27 cellular contexts compared by ENCODE assay signal in genomic region chr3:58559586-58559985, GRCh38. TPM values are rescaled to one million over a fixed set of nuclear protein-coding genes. Genes with fewer than 3 reads are reported as not detected.
A peak's percentile ranks its signal among the peaks of the same experiment; 100 is the strongest.
DNase-seq lines count a peak whose midpoint lies in the region; ATAC-seq, FAIRE-seq and TF ChIP-seq lines count a peak whose summit lies in the region.
"Had no signal": no experiment of that assay in that cellular context is flagged by ENCODE, and none has a peak within 500 bp of the region (broad histone marks: within the 10 kb centered on the region; RNA-seq: fewer than 3 reads in every experiment).

No MANE protein-coding gene starts in this region.

- H3K56ac ChIP-seq in IMR-90 (ENCODE audit: extremely low read depth, insufficient read depth, low read length), result no peak overlapping the region; the same call in 1 of the 2 replicates

- H2BK120ac ChIP-seq in IMR-90 (ENCODE audit: low read depth, low read length), result peak overlapping the region; percentile 90

- WGBS in IMR-90 (ENCODE audit: extremely low coverage in 2 of 2, insufficient read length in 1 of 2), 2 experiments, result no CpG with 5 or more reads among the region's 5 CpGs
- 85% methylated on average over 5 of the region's 5 CpGs for WGBS in smooth muscle cell (ENCODE audit: low lambda C conversion rate)

- H2AFZ ChIP-seq in IMR-90 (replicated peaks; ENCODE audit: low read length, poor library complexity) (peak overlapping the region; percentile 54), smooth muscle cell (ENCODE audit: low read depth) (no peak overlapping the region)
- H2AFZ ChIP-seq: GM23338, PC-9 had no signal

- no peaks in the 10 kb centered on the region for H3K9me3 ChIP-seq in IMR-90 (ENCODE audit: control insufficient read depth, insufficient read depth, low read length)
- no peaks in the 10 kb centered on the region for H3K9me3 ChIP-seq in kidney (ENCODE audit: control insufficient read depth in 1 of 2, low read length in 2 of 2)
- H3K9me3 ChIP-seq in smooth muscle cell (replicated peaks; ENCODE audit: low read depth), result no peaks in the 10 kb centered on the region
- H3K9me3 ChIP-seq: A549; BLaER1 treated with 17β-estradiol and CSF1 and Interleukin-3, amounts not matched to agents 10 nM and 100 nM; MG63; SJSA1 had no signal

- no peaks in the 10 kb centered on the region for H3K79me2 ChIP-seq in smooth muscle cell (ENCODE audit: low read depth)

- no peak overlapping the region for H4K5ac ChIP-seq in IMR-90 (ENCODE audit: low read depth, low read length)

- peak overlapping the region; percentile 7 for H2AK9ac ChIP-seq in IMR-90 (replicated peaks; ENCODE audit: low read depth, low read length, poor library complexity)

- H3K27ac ChIP-seq in IMR-90 (ENCODE audit: insufficient read depth, low read length) (no peak overlapping the region), kidney (ENCODE audit: low read depth in 2 of 2, low read length in 2 of 2) (no peak overlapping the region), smooth muscle cell (ENCODE audit: low read depth) (no peak overlapping the region)
- H3K27ac ChIP-seq: BLaER1 treated with 17β-estradiol and CSF1 and Interleukin-3, amounts not matched to agents 10 nM and 100 nM; PC-9; SJSA1 had no signal

- H4K20me1 ChIP-seq in IMR-90 (ENCODE audit: insufficient read depth, low read length), result no peaks in the 10 kb centered on the region
- H4K20me1 ChIP-seq in smooth muscle cell (ENCODE audit: low read depth), result no peaks in the 10 kb centered on the region
- H4K20me1 ChIP-seq: BLaER1 treated with 17β-estradiol and CSF1 and Interleukin-3, amounts not matched to agents 10 nM and 100 nM had no signal

- peak overlapping the region in 1 of 2 experiments; percentile 38; a peak in 2 of 4 replicates for H4K8ac ChIP-seq in IMR-90 (ENCODE audit: low read depth in 2 of 2, low read length in 2 of 2)

- POLR2A ChIA-PET in IMR-90 (lab: Charles Lee; ENCODE audit: unreplicated experiment), result no interaction called here

- peak overlapping the region; percentile 90; the same call in 2 of the 3 replicates for H2BK15ac ChIP-seq in IMR-90 (ENCODE audit: low read depth, low read length)

- no peak for TF ChIP-seq CTCF in IMR-90 (conservative IDR thresholded peaks at IDR 0.05; ENCODE audit: low read depth, low read length)
- no peak for TF ChIP-seq CTCF in kidney (IDR thresholded peaks at IDR 0.05; ENCODE audit: borderline replicate concordance, extremely low read depth, insufficient read depth)
- TF ChIP-seq CTCF in osteocyte (IDR thresholded peaks at IDR 0.05), result no peak
- TF ChIP-seq CTCF in progenitor cell of endocrine pancreas (IDR thresholded peaks at IDR 0.05; ENCODE audit: unreplicated experiment), result no peak
- no peak for TF ChIP-seq CTCF in smooth muscle cell (IDR thresholded peaks at IDR 0.05; ENCODE audit: borderline replicate concordance, insufficient read depth, poor library complexity, severe bottlenecking)

- no peak overlapping the region for H3K4me3 ChIP-seq in IMR-90 (ENCODE audit: insufficient read depth, low read depth, low read length)
- no peak overlapping the region for H3K4me3 ChIP-seq in kidney (ENCODE audit: low read length in 2 of 2)
- no peak overlapping the region for H3K4me3 ChIP-seq in smooth muscle cell
- H3K4me3 ChIP-seq: A549; BLaER1 treated with 17β-estradiol and CSF1 and Interleukin-3, amounts not matched to agents 10 nM and 100 nM; GM23338; MG63; PC-9; SJSA1 had no signal

- H3K4me1 Mint-ChIP-seq in osteocyte (ENCODE audit: unreplicated experiment) (peaks cover 22% of the 10 kb centered on the region), progenitor cell of endocrine pancreas (ENCODE audit: low read depth) (peaks cover 4% of the 10 kb centered on the region)

- H4K91ac ChIP-seq in IMR-90 (ENCODE audit: insufficient read depth, low read depth, low read length), result peak overlapping the region; percentile 89

- peaks cover 5% of the 10 kb centered on the region for H3K9me3 Mint-ChIP-seq in osteocyte (ENCODE audit: unreplicated experiment)
- peaks cover 4% of the 10 kb centered on the region for H3K9me3 Mint-ChIP-seq in progenitor cell of endocrine pancreas (ENCODE audit: low read depth)
- H3K9me3 Mint-ChIP-seq: CD4-positive, alpha-beta T cell had no signal

- peaks cover 17% of the 10 kb centered on the region for H3K9me1 ChIP-seq in IMR-90 (ENCODE audit: insufficient read depth, low read length)

- no peak for ATAC-seq in IMR-90 (ENCODE audit: low read depth)
- ATAC-seq: A549, GM23338, Right ventricle myocardium inferior had no signal

- H3F3A ChIP-seq in smooth muscle cell (ENCODE audit: low read depth), result no peaks in the 10 kb centered on the region

- H3K4me1 ChIP-seq in IMR-90 (ENCODE audit: control insufficient read depth, insufficient read depth, low read length) (peaks cover 2% of the 10 kb centered on the region; the same call in 1 of the 2 replicates), kidney (ENCODE audit: control insufficient read depth in 1 of 2, insufficient read depth in 1 of 2, low read depth in 1 of 2, low read length in 2 of 2) (peaks cover 0 to 5% of the 10 kb centered on the region in 2 donors), smooth muscle cell (ENCODE audit: low read depth) (no peaks in the 10 kb centered on the region)
- H3K4me1 ChIP-seq: BLaER1 treated with 17β-estradiol and CSF1 and Interleukin-3, amounts not matched to agents 10 nM and 100 nM had no signal

- peak overlapping the region; percentile 92 for H2BK20ac ChIP-seq in IMR-90 (ENCODE audit: low read depth, low read length)

- no peak overlapping the region for H3K4me3 Mint-ChIP-seq in osteocyte (ENCODE audit: unreplicated experiment)
- no peak overlapping the region for H3K4me3 Mint-ChIP-seq in progenitor cell of endocrine pancreas (ENCODE audit: low read depth)
- H3K4me3 Mint-ChIP-seq: CD4-positive, alpha-beta T cell; GM23338 had no signal

- peaks cover 2% of the 10 kb centered on the region; the same call in 1 of the 2 replicates for H3K27me3 ChIP-seq in IMR-90 (ENCODE audit: control insufficient read depth, insufficient read depth, low read length)
- no peaks in the 10 kb centered on the region for H3K27me3 ChIP-seq in smooth muscle cell (ENCODE audit: low read depth)
- H3K27me3 ChIP-seq: BLaER1 treated with 17β-estradiol and CSF1 and Interleukin-3, amounts not matched to agents 10 nM and 100 nM; MG63; SJSA1 had no signal

- H3K36me3 Mint-ChIP-seq in osteocyte (ENCODE audit: unreplicated experiment) (no peaks in the 10 kb centered on the region), progenitor cell of endocrine pancreas (ENCODE audit: insufficient read depth) (no peaks in the 10 kb centered on the region)

- H3K14ac ChIP-seq in IMR-90 (replicated peaks; ENCODE audit: low read depth, low read length), result 0 out of 2 replicates have a peak overlapping the region, but pooled peaks have one; percentile 43

- no peak for FAIRE-seq in kidney (lab: Jason Lieb, UNC)
- FAIRE-seq: A549, G401.6, HTR-8/SVneo had no signal

- intact Hi-C loops in IMR-90 (cut with micrococcal nuclease), result no loop called here
- intact Hi-C loops in kidney (cut with DNase I), result no loop called here

- peak overlapping the region; percentile 31; the same call in 1 of the 2 replicates for H3K23ac ChIP-seq in IMR-90 (ENCODE audit: low read depth, low read length)

- peak; percentile 16 for DNase-seq in D341Med (ENCODE audit: low spot score)
- DNase-seq in IMR-90, result no peak
- peak; percentile 28 for DNase-seq in kidney
- peak; percentile 70 for DNase-seq in osteocyte (ENCODE audit: extremely low spot score, unreplicated experiment)
- DNase-seq in G401 (ENCODE audit: low spot score), result no peak
- DNase-seq in progenitor cell of endocrine pancreas (ENCODE audit: low spot score, unreplicated experiment), result no peak
- no peak for DNase-seq in stimulated activated CD4-positive, alpha-beta T cell treated with anti-CD3 and anti-CD28 coated beads, Interleukin-12 subunit alpha, Interleukin-12 subunit beta, amount 100 ng/mL, for 4 hours
- DNase-seq in smooth muscle cell (lab: John Stamatoyannopoulos, UW; ENCODE audit: unreplicated experiment), result no peak
- DNase-seq: AML-193; CD4-positive, alpha-beta T cell; DMS53; HCEC 1CT; KBM-7; MG63; NCI-H2029; NCI-H446 treated with DMSO at 0.1 percent for 48 hours; NCI-H526; PC-9 had no signal

- no peaks in the 10 kb centered on the region for H3K27me3 Mint-ChIP-seq in osteocyte (ENCODE audit: unreplicated experiment)
- peaks cover 4% of the 10 kb centered on the region for H3K27me3 Mint-ChIP-seq in progenitor cell of endocrine pancreas

- no peak overlapping the region for H3K27ac Mint-ChIP-seq in osteocyte (ENCODE audit: unreplicated experiment)
- no peak overlapping the region for H3K27ac Mint-ChIP-seq in progenitor cell of endocrine pancreas
- H3K27ac Mint-ChIP-seq: CD4-positive, alpha-beta T cell; GM23338 had no signal

- peak overlapping the region; percentile 2 for H2BK5ac ChIP-seq in IMR-90 (ENCODE audit: low read depth, low read length, poor library complexity, severe bottlenecking)

- peak overlapping the region; percentile 79 for H2AK5ac ChIP-seq in IMR-90 (ENCODE audit: low read depth, low read length)

- CTCF ChIA-PET in IMR-90 (lab: Yijun Ruan, JAX), result interaction anchor here (1.2 to 1.4 kb wide), 3 partner anchors 9 to 493 kb away, joined by 3 to 6 read pairs (median 4); no protein-coding TSS in a partner anchor

- no peak for TF ChIP-seq RAD21 in IMR-90 (IDR thresholded peaks at IDR 0.05; ENCODE audit: low read length)

- peak overlapping the region; percentile 93 for H3K4ac ChIP-seq in IMR-90 (ENCODE audit: low read depth, low read length)

- dilution Hi-C loops in IMR-90 (cut with HindIII; ENCODE audit: low sequenced_read_pairs, unreplicated experiment), result no loop called here

- H3K9ac ChIP-seq in IMR-90 (ENCODE audit: low read depth, low read length), result no peak overlapping the region
- H3K9ac ChIP-seq in kidney (ENCODE audit: low read length in 2 of 2), result no peak overlapping the region
- H3K9ac ChIP-seq in smooth muscle cell (ENCODE audit: low read depth), result no peak overlapping the region
- H3K9ac ChIP-seq: BLaER1 treated with 17β-estradiol and CSF1 and Interleukin-3, amounts not matched to agents 10 nM and 100 nM had no signal

- BruUV-seq in IMR-90 (replicated peaks; lab: Mats Ljungman, UMichigan), result no TSS peak

- no peak overlapping the region; the same call in 1 of the 2 replicates for H3K18ac ChIP-seq in IMR-90 (ENCODE audit: low read depth, low read length)

- H3K79me1 ChIP-seq in IMR-90 (ENCODE audit: low read depth in 1 of 2, low read length in 2 of 2), result no peaks in the 10 kb centered on the region

- H3K4me2 ChIP-seq in IMR-90 (ENCODE audit: low read depth, low read length), result no peak overlapping the region
- H3K4me2 ChIP-seq in smooth muscle cell, result no peak overlapping the region
- H3K4me2 ChIP-seq: A549; BLaER1 treated with 17β-estradiol and CSF1 and Interleukin-3, amounts not matched to agents 10 nM and 100 nM; GM23338; PC-9 had no signal

- in situ Hi-C loops in IMR-90 (cut with MboI; ENCODE audit: low sequenced_read_pairs), result loop anchor here (25.0 kb wide), 1 partner anchor 428 kb away; no protein-coding TSS in a partner anchor
- in situ Hi-C loops in G401 (cut with HindIII; ENCODE audit: low sequenced_read_pairs), result no loop called here

- no peak for TF ChIP-seq POLR2A in IMR-90 (IDR thresholded peaks at IDR 0.05; ENCODE audit: low read depth, low read length)

- no peaks in the 10 kb centered on the region for H3K36me3 ChIP-seq in IMR-90 (ENCODE audit: control insufficient read depth, insufficient read depth, low read length)
- H3K36me3 ChIP-seq in kidney (ENCODE audit: control insufficient read depth in 1 of 2, insufficient read depth in 2 of 2, low read length in 2 of 2), result peaks cover 0 to 2% of the 10 kb centered on the region in 2 donors
- H3K36me3 ChIP-seq in smooth muscle cell (ENCODE audit: low read depth), result no peaks in the 10 kb centered on the region
- H3K36me3 ChIP-seq: BLaER1 treated with 17β-estradiol and CSF1 and Interleukin-3, amounts not matched to agents 10 nM and 100 nM; SJSA1 had no signal

RNA-seq across cellular contexts. Expression of gene FAM107A, which starts 17.6 kb away (rescaled TPM):
- total RNA-seq in IMR-90 (2012; rRNA removed) (not detected in 2 replicates), kidney (180 TPM), osteocyte (not detected in 2 replicates), progenitor cell of endocrine pancreas (0.09 TPM in 1 of 2 replicates, not detected in the other), smooth muscle cell (not detected in 2 replicates)
- polyA plus RNA-seq in IMR-90 (2012; rRNA removed) (not detected in 2 replicates), kidney (ENCODE audit: insufficient read depth, low read depth, low replicate concordance) (52.5 TPM), smooth muscle cell (not detected in 2 replicates)
- not detected in 2 replicates for polyA plus RNA-seq in IMR-90 (2012; cell fraction: cytosol; rRNA removed)
- 0.05 and 0.07 TPM in 2 replicates for polyA plus RNA-seq in IMR-90 (2012; cell fraction: nucleus; rRNA removed; ENCODE audit: low replicate concordance)
- not detected in 2 replicates for total RNA-seq in G401 (2014; rRNA removed; shearing (Covaris generic))
- total RNA-seq: CD4-positive, alpha-beta T cell; LHCN-M2; PC-9; RPMI7951; SJSA1 had no signal

RNA-seq across cellular contexts. Expression of gene ACOX2, which starts 22.6 kb away (rescaled TPM):
- 15.6 and 17.8 TPM in 2 replicates for total RNA-seq in IMR-90 (2012; rRNA removed)
- polyA plus RNA-seq in IMR-90 (2012; rRNA removed), result 26.8 and 32.9 TPM in 2 replicates
- polyA plus RNA-seq in IMR-90 (2012; cell fraction: cytosol; rRNA removed), result 17.9 and 19.5 TPM in 2 replicates
- polyA plus RNA-seq in IMR-90 (2012; cell fraction: nucleus; rRNA removed; ENCODE audit: low replicate concordance), result 137 and 183 TPM in 2 replicates
- total RNA-seq in kidney, result 18.6 TPM
- polyA plus RNA-seq in kidney (ENCODE audit: insufficient read depth, low read depth, low replicate concordance), result 85.5 TPM
- total RNA-seq in osteocyte, result 0.51 TPM in 1 of 2 replicates, not detected in the other
- total RNA-seq in G401 (2014; rRNA removed; shearing (Covaris generic)), result 16.1 and 25.4 TPM in 2 replicates
- 11.7 and 12.8 TPM in 2 replicates for total RNA-seq in progenitor cell of endocrine pancreas
- total RNA-seq in smooth muscle cell, result 4.6 and 8.5 TPM in 2 replicates
- polyA plus RNA-seq in smooth muscle cell, result 7.5 and 13.2 TPM in 2 replicates
- total RNA-seq: CD4-positive, alpha-beta T cell had no signal

Comparison
In these comparisons a context has a peak if more than half of its experiments do, and no peak if none do; other contexts are left out.
1. DNase-seq: peak in D341Med (single experiment), kidney (single experiment) and osteocyte (single experiment); none in IMR-90 (single experiment), G401 (single experiment), progenitor cell of endocrine pancreas (single experiment), stimulated activated CD4-positive, alpha-beta T cell treated with anti-CD3 and anti-CD28 coated beads, Interleukin-12 subunit alpha, Interleukin-12 subunit beta, amount 100 ng/mL, for 4 hours (single experiment) and smooth muscle cell (single experiment).
2. RNA of gene FAM107A, which starts 17.6 kb away (total RNA-seq): 180 TPM in kidney (single experiment); 0.09 TPM in progenitor cell of endocrine pancreas, not detected in IMR-90, not detected in osteocyte, not detected in G401 and not detected in smooth muscle cell; every median in the first group is over 100 times any median in the second.